In the genomic region with DNA sequence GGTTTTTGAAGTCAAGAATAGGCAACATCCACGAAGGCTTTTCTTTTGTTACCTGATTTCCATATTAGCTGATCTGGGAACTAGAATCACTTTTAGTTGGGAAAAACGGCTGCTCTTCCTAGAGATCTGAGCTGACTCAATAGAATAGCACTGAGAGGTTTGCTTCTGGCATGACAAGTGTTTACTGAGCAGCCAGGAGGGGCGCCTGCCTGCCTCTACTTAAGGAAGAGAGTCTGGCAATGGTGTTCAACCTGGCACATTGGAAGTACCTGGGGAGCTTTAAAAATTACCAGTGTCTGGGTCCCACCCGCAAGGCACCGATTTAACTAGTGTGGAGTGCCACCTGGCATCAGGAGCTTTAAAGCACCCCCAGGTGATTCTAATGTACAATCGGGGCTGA, we compare ENCODE assay signal across 21 cellular contexts.
"Had no signal": no experiment of that assay in that cellular context is flagged by ENCODE, and none has a peak within 500 bp of the region (broad histone marks: within the 10 kb centered on the region; RNA-seq: fewer than 3 reads in every experiment).

No MANE protein-coding gene starts in this region.

- DNase-seq: activated CD4-positive, alpha-beta T cell treated with anti-CD3 and anti-CD28 coated beads for 48 hours; activated CD4-positive, CD25-positive, alpha-beta regulatory T cell; activated CD8-positive, alpha-beta memory T cell treated with anti-CD3 and anti-CD28 coated beads, Interleukin-2, amount 50 U/mL, for 4 hours; activated effector memory CD4-positive, alpha-beta T cell treated with anti-CD3 and anti-CD28 coated beads, Interleukin-2, amount 50 U/mL, for 16 hours; activated T-cell treated with anti-CD3 and anti-CD28 coated beads, Interleukin-2, amount 50 U/mL, for 72 hours; foreskin fibroblast; mesenchymal stem cell; mucosa of descending colon; naive B cell; stimulated activated CD4-positive, alpha-beta T cell treated with anti-CD3 and anti-CD28 coated beads, Interleukin-12 subunit alpha, Interleukin-12 subunit beta, amount 100 ng/mL, for 4 hours; stimulated activated CD4-positive, alpha-beta T cell treated with anti-CD3 and anti-CD28 coated beads, Interleukin-1b, Interleukin-23, amount 100 ng/mL, for 48 hours; stimulated activated CD8-positive, alpha-beta memory T cell treated with anti-CD3 and anti-CD28 coated beads, Interleukin-4, amount 100 ng/mL, for 48 hours; stimulated activated naive CD4-positive, alpha-beta T cell; T-helper 9 cell; tibial artery had no signal

- H3K27me3 ChIP-seq: neural progenitor cell, right atrium auricular region, tibial artery had no signal

- H3K4me3 ChIP-seq: mucosa of descending colon, neural progenitor cell, prostate gland, right atrium auricular region, tibial artery had no signal

- H3K36me3 ChIP-seq: neural progenitor cell, prostate gland, right atrium auricular region, tibial artery had no signal

- H2AFZ ChIP-seq: neural progenitor cell had no signal

- H3K9me3 Mint-ChIP-seq: activated T-cell treated with anti-CD3 and anti-CD28 coated beads, Interleukin-2, amount 50 U/mL, for 72 hours; neural progenitor cell had no signal

- H3K27me3 Mint-ChIP-seq: activated naive CD8-positive, alpha-beta T cell; naive B cell had no signal

- H3K4me1 ChIP-seq: prostate gland, right atrium auricular region, tibial artery had no signal

- H3K36me3 Mint-ChIP-seq: activated naive CD8-positive, alpha-beta T cell; naive B cell; neural progenitor cell had no signal

- H3K9me3 ChIP-seq: mucosa of descending colon, prostate gland, right atrium auricular region, tibial artery had no signal

- H3K27ac Mint-ChIP-seq: activated naive CD8-positive, alpha-beta T cell; activated T-cell treated with anti-CD3 and anti-CD28 coated beads, Interleukin-2, amount 50 U/mL, for 72 hours; neural progenitor cell had no signal

- H3K4me3 Mint-ChIP-seq: activated naive CD8-positive, alpha-beta T cell; activated T-cell treated with anti-CD3 and anti-CD28 coated beads, Interleukin-2, amount 50 U/mL, for 72 hours; naive B cell; neural progenitor cell had no signal

- H3K9ac ChIP-seq: neural progenitor cell had no signal

- FAIRE-seq: urothelium cell line had no signal

- H3K27ac ChIP-seq: epithelial cell of prostate, neural progenitor cell, prostate gland, right atrium auricular region, tibial artery had no signal

- H3K4me2 ChIP-seq: neural progenitor cell had no signal
